1 cellular context compared by ENCODE assay signal in genomic region chr16:66800856-66801255, GRCh38.
TF ChIP-seq lines count a peak whose summit lies in the region.

No MANE protein-coding gene starts in this region.

TF ChIP-seq in GM23338, 12 proteins besides CTCF, POLR2A, EP300 and RAD21:
- TF ChIP-seq REST (IDR thresholded peaks at IDR 0.05; ENCODE audit: unreplicated experiment): no peak
- TF ChIP-seq, protein P1, sequence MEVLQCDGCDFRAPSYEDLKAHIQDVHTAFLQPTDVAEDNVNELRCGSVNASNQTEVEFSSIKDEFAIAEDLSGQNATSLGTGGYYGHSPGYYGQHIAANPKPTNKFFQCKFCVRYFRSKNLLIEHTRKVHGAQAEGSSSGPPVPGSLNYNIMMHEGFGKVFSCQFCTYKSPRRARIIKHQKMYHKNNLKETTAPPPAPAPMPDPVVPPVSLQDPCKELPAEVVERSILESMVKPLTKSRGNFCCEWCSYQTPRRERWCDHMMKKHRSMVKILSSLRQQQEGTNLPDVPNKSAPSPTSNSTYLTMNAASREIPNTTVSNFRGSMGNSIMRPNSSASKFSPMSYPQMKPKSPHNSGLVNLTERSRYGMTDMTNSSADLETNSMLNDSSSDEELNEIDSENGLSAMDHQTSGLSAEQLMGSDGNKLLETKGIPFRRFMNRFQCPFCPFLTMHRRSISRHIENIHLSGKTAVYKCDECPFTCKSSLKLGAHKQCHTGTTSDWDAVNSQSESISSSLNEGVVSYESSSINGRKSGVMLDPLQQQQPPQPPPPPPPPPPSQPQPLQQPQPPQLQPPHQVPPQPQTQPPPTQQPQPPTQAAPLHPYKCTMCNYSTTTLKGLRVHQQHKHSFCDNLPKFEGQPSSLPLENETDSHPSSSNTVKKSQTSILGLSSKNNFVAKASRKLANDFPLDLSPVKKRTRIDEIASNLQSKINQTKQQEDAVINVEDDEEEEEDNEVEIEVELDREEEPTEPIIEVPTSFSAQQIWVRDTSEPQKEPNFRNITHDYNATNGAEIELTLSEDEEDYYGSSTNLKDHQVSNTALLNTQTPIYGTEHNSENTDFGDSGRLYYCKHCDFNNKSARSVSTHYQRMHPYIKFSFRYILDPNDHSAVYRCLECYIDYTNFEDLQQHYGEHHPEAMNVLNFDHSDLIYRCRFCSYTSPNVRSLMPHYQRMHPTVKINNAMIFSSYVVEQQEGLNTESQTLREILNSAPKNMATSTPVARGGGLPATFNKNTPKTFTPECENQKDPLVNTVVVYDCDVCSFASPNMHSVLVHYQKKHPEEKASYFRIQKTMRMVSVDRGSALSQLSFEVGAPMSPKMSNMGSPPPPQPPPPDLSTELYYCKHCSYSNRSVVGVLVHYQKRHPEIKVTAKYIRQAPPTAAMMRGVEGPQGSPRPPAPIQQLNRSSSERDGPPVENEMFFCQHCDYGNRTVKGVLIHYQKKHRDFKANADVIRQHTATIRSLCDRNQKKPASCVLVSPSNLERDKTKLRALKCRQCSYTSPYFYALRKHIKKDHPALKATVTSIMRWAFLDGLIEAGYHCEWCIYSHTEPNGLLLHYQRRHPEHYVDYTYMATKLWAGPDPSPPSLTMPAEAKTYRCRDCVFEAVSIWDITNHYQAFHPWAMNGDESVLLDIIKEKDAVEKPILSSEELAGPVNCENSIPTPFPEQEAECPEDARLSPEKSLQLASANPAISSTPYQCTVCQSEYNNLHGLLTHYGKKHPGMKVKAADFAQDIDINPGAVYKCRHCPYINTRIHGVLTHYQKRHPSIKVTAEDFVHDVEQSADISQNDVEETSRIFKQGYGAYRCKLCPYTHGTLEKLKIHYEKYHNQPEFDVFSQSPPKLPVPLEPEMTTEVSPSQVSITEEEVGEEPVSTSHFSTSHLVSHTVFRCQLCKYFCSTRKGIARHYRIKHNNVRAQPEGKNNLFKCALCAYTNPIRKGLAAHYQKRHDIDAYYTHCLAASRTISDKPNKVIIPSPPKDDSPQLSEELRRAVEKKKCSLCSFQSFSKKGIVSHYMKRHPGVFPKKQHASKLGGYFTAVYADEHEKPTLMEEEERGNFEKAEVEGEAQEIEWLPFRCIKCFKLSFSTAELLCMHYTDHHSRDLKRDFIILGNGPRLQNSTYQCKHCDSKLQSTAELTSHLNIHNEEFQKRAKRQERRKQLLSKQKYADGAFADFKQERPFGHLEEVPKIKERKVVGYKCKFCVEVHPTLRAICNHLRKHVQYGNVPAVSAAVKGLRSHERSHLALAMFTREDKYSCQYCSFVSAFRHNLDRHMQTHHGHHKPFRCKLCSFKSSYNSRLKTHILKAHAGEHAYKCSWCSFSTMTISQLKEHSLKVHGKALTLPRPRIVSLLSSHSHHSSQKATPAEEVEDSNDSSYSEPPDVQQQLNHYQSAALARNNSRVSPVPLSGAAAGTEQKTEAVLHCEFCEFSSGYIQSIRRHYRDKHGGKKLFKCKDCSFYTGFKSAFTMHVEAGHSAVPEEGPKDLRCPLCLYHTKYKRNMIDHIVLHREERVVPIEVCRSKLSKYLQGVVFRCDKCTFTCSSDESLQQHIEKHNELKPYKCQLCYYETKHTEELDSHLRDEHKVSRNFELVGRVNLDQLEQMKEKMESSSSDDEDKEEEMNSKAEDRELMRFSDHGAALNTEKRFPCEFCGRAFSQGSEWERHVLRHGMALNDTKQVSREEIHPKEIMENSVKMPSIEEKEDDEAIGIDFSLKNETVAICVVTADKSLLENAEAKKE (CRISPR knock-in tag; IDR thresholded peaks at IDR 0.05): no peak
- TF ChIP-seq EZH2phosphoT487 (IDR thresholded peaks at IDR 0.05; ENCODE audit: unreplicated experiment): no peak
- TF ChIP-seq ETS1 (IDR thresholded peaks at IDR 0.05): no peak
- TF ChIP-seq CREB1 (CRISPR knock-in tag; IDR thresholded peaks at IDR 0.05; ENCODE audit: low read depth): no peak
- no peak for TF ChIP-seq NANOG (IDR thresholded peaks at IDR 0.05; ENCODE audit: borderline replicate concordance)
- TF ChIP-seq ZNF114 (CRISPR knock-in tag; IDR thresholded peaks at IDR 0.05): no peak
- no peak for TF ChIP-seq POLR2AphosphoS5 (IDR thresholded peaks at IDR 0.05; ENCODE audit: low read depth)
- no peak for TF ChIP-seq ZNF331 (CRISPR knock-in tag; IDR thresholded peaks at IDR 0.05; ENCODE audit: low read depth)
- TF ChIP-seq EZH2 (IDR thresholded peaks at IDR 0.05; ENCODE audit: low read depth, unreplicated experiment): no peak
- TF ChIP-seq JUNB (IDR thresholded peaks at IDR 0.05; ENCODE audit: unreplicated experiment): no peak
- no peak for TF ChIP-seq STAT1 (IDR thresholded peaks at IDR 0.05; ENCODE audit: unreplicated experiment)
TF ChIP-seq in GM23338: peak in this region for 0.
